In genomic region chr14:34943506-34943905, GRCh38 we compare ENCODE assay signal across 3 cellular contexts.
"Had no signal": no experiment of that assay in that cellular context is flagged by ENCODE, and none has a peak within 500 bp of the region (broad histone marks: within the 10 kb centered on the region; RNA-seq: fewer than 3 reads in every experiment).

No MANE protein-coding gene starts in this region.

- DNase-seq: GDM1, GF-D8 had no signal

- H3K4me3 ChIP-seq: GM12878 had no signal

- ATAC-seq: GM12878 had no signal
